4 cellular contexts compared by ENCODE assay signal in the genomic region with DNA sequence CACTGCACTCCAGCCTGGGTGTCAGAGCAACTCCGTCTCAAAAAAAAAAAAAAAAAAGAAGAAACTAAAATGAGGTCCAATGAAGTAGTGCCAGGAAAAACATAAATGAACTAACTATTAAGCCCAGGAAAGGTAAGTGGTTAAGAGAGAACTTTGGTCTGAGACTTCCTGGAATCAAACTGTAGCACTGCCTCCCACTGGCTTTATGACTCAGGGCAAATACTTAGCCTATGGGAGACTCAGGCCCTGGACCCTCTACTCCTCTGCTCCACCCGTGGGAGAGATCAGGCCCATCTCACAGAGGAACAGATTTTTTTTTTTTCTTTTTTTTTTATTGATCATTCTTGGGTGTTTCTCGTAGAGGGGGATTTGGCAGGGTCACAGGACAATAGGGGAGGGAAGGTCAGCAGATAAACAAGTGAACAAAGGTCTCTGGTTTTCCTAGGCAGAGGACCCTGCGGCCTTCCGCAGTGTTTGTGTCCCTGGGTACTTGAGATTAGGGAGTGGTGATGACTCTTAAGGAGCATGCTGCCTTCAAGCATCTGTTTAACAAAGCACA. TPM values are rescaled to one million over a fixed set of nuclear protein-coding genes. Genes with fewer than 3 reads are reported as not detected.
"Had no signal": no experiment of that assay in that cellular context is flagged by ENCODE, and none has a peak within 500 bp of the region (broad histone marks: within the 10 kb centered on the region; RNA-seq: fewer than 3 reads in every experiment).

No MANE protein-coding gene starts in this region.

RNA-seq across cellular contexts. Expression of a gene that starts 8.5 kb away (rescaled TPM):
- total RNA-seq: left cardiac atrium, occipital lobe, spleen, testis had no signal
- polyA plus RNA-seq: spleen had no signal
